1 cellular context compared by ENCODE assay signal in the genomic region with DNA sequence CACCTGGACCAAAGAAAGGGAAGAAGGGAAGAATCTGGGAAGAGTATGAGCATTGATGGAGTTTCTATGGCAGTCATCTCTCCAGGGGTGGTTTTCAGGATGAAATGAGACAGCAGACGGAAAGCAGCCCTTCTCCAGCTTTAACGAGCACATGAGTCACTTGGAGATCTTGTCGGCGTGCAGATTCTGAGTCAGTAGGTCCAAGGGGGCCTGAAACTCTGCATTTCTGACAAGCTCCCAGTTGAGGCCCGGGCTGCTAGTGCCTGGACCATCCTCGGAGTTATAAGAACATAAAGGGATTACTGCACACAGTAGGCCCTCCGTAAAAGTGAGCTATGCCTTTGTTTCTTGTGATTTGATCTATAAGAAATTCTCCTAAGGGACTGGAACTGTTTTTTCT.
TF ChIP-seq lines count a peak whose summit lies in the region.

No MANE protein-coding gene starts in this region.

TF ChIP-seq in WTC11, 78 proteins besides CTCF, POLR2A, EP300 and RAD21 (continued from another document):
- TF ChIP-seq PRDM15 (CRISPR knock-in tag; IDR thresholded peaks at IDR 0.05) (no peak), RELA (CRISPR knock-in tag; IDR thresholded peaks at IDR 0.05; ENCODE audit: borderline replicate concordance) (no peak), RORB (CRISPR knock-in tag; IDR thresholded peaks at IDR 0.05) (no peak), ERG (CRISPR knock-in tag; IDR thresholded peaks at IDR 0.05) (no peak), ELF4 (CRISPR knock-in tag; IDR thresholded peaks at IDR 0.05; ENCODE audit: low read depth) (no peak), ZNF671 (CRISPR knock-in tag; IDR thresholded peaks at IDR 0.05) (no peak), USF2 (CRISPR knock-in tag; IDR thresholded peaks at IDR 0.05) (no peak), MAX (CRISPR knock-in tag; IDR thresholded peaks at IDR 0.05) (no peak), EMX1 (CRISPR knock-in tag; IDR thresholded peaks at IDR 0.05) (no peak), TP53 (CRISPR knock-in tag; IDR thresholded peaks at IDR 0.05) (no peak)
- TF ChIP-seq, protein P1, sequence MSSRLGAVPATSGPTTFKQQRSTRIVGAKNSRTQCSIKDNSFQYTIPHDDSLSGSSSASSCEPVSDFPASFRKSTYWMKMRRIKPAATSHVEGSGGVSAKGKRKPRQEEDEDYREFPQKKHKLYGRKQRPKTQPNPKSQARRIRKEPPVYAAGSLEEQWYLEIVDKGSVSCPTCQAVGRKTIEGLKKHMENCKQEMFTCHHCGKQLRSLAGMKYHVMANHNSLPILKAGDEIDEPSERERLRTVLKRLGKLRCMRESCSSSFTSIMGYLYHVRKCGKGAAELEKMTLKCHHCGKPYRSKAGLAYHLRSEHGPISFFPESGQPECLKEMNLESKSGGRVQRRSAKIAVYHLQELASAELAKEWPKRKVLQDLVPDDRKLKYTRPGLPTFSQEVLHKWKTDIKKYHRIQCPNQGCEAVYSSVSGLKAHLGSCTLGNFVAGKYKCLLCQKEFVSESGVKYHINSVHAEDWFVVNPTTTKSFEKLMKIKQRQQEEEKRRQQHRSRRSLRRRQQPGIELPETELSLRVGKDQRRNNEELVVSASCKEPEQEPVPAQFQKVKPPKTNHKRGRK (CRISPR knock-in tag; IDR thresholded peaks at IDR 0.05; ENCODE audit: borderline replicate concordance) = no peak
